ENCODE assay signal across 21 cellular contexts in genomic region chr7:37493810-37494209, GRCh38. TPM values are rescaled to one million over a fixed set of nuclear protein-coding genes. Genes with fewer than 3 reads are reported as not detected.
DNase-seq lines count a peak whose midpoint lies in the region; ATAC-seq lines count a peak whose summit lies in the region.
"Had no signal": no experiment of that assay in that cellular context is flagged by ENCODE, and none has a peak within 500 bp of the region (broad histone marks: within the 10 kb centered on the region; RNA-seq: fewer than 3 reads in every experiment).

No MANE protein-coding gene starts in this region.

- H3K27me3 ChIP-seq in H7 (ENCODE audit: control insufficient read depth, insufficient read depth, low read length) (no peaks in the 10 kb centered on the region), mesendoderm (ENCODE audit: insufficient read depth, low read length, poor library complexity) (no peaks in the 10 kb centered on the region)
- H3K27me3 ChIP-seq: BE2C, SJSA1 had no signal

- H3K18ac ChIP-seq in mesendoderm (ENCODE audit: low read length), result peak overlapping the region; percentile 8

- H3K27ac ChIP-seq in cingulate gyrus (ENCODE audit: low read depth, low read length) (peak overlapping the region; percentile 94), mesendoderm (ENCODE audit: low read depth, low read length) (no peak overlapping the region), temporal lobe (ENCODE audit: low read depth, low read length) (peak overlapping the region; percentile 90)
- H3K27ac ChIP-seq: KMS-11, SJSA1 had no signal

- H2BK5ac ChIP-seq in mesendoderm (ENCODE audit: low read length), result no peak overlapping the region

- H3K79me1 ChIP-seq in mesendoderm (ENCODE audit: low read length), result no peaks in the 10 kb centered on the region

- H3K4me2 ChIP-seq in mesendoderm (ENCODE audit: low read length), result no peak overlapping the region

- no peak overlapping the region for H4K8ac ChIP-seq in mesendoderm (ENCODE audit: low read depth, low read length)

- H3K4me1 ChIP-seq in mesendoderm (ENCODE audit: control insufficient read depth, low read depth, low read length), result peaks cover 3% of the 10 kb centered on the region
- H3K4me1 ChIP-seq: BE2C, SJSA1 had no signal

- no peak overlapping the region for H3K4ac ChIP-seq in mesendoderm (ENCODE audit: low read depth, low read length)

- H2BK120ac ChIP-seq in mesendoderm (ENCODE audit: low read depth, low read length), result no peak overlapping the region

- WGBS in mesendoderm (ENCODE audit: extremely low coverage, insufficient coverage, low lambda C conversion rate), result no CpG with 5 or more reads among the region's 13 CpGs

- H3K36me3 ChIP-seq in H7 (replicated peaks; ENCODE audit: control insufficient read depth, insufficient read depth, low read length) (no peaks in the 10 kb centered on the region; the same call in 1 of the 2 replicates), mesendoderm (ENCODE audit: control insufficient read depth, insufficient read depth, low read length) (no peaks in the 10 kb centered on the region)
- H3K36me3 ChIP-seq: BE2C, SJSA1 had no signal

- ATAC-seq in HG03460 (IDR thresholded peaks at IDR 0.05; ENCODE audit: unreplicated experiment), result no peak
- ATAC-seq: Right ventricle myocardium inferior had no signal

- peak overlapping the region; percentile 7 for H3K9ac ChIP-seq in mesendoderm (ENCODE audit: low read length)
- H3K9ac ChIP-seq: KMS-11 had no signal

- no peak overlapping the region for H3K56ac ChIP-seq in mesendoderm (ENCODE audit: low read length)

- no peak overlapping the region for H4K5ac ChIP-seq in mesendoderm (ENCODE audit: low read length)

- no peak overlapping the region for H3K23ac ChIP-seq in mesendoderm (ENCODE audit: low read length)

- H3K4me3 ChIP-seq in H7 (ENCODE audit: insufficient read depth, low read depth, low read length) (peak overlapping the region; percentile 28; the same call in 1 of the 2 replicates), mesendoderm (ENCODE audit: low read length) (no peak overlapping the region)
- H3K4me3 ChIP-seq: SJSA1 had no signal

- no peaks in the 10 kb centered on the region for H3K79me2 ChIP-seq in mesendoderm (ENCODE audit: control insufficient read depth, insufficient read depth, low read length)

- no peak overlapping the region for H2AK5ac ChIP-seq in mesendoderm (ENCODE audit: low read length)

- H2BK15ac ChIP-seq in mesendoderm (replicated peaks; ENCODE audit: low read depth), result no peak overlapping the region

- no peak for DNase-seq in H7
- peak; percentile 30 for DNase-seq in mesendoderm
- no peak for DNase-seq in effector CD8-positive, alpha-beta T cell (lab: John Stamatoyannopoulos, UW)
- DNase-seq in A172 (ENCODE audit: low spot score), result no peak
- DNase-seq: BE2C, DMS53, HFFc6, IMR-90, NCI-H1105, NCI-H146, NCI-H2029 treated with DMSO at 0.1 percent for 48 hours, NCI-H226, NCI-H524, NCI-H82 had no signal

RNA-seq across cellular contexts. Expression of gene ELMO1, which starts 45.1 kb away (rescaled TPM):
- 8.0 and 8.7 TPM in 2 replicates for total RNA-seq in H7 (2014; rRNA removed; shearing (Covaris generic))
- 8.9 TPM for polyA plus RNA-seq in mesendoderm (2013, experiment 1 of 2)
- polyA plus RNA-seq in mesendoderm (2013, experiment 2 of 2), result 9.3 TPM
- total RNA-seq in temporal lobe, result 59.3 TPM
- 12.9 and 24.0 TPM in 2 replicates for total RNA-seq in A172 (2014; rRNA removed; shearing (Covaris generic))
- total RNA-seq: A673, HFFc6, IMR-90, SJSA1 had no signal
